In genomic region chr3:25235471-25235870, GRCh38 we compare ENCODE assay signal across 18 cellular contexts.
DNase-seq lines count a peak whose midpoint lies in the region; ATAC-seq, FAIRE-seq and TF ChIP-seq lines count a peak whose summit lies in the region.
"Had no signal": no experiment of that assay in that cellular context is flagged by ENCODE, and none has a peak within 500 bp of the region (broad histone marks: within the 10 kb centered on the region; RNA-seq: fewer than 3 reads in every experiment).

No MANE protein-coding gene starts in this region.

- peak overlapping the region; percentile 66 for H3K27ac ChIP-seq in astrocyte (ENCODE audit: low read depth, low read length)
- H3K27ac ChIP-seq: GM23248 had no signal

- no peak for FAIRE-seq in astrocyte (lab: Jason Lieb, UNC)
- peak; percentile 9 for FAIRE-seq in urothelium cell line (lab: Jason Lieb, UNC)
- FAIRE-seq: GM12878, RCC 7860 had no signal

- no peaks in the 10 kb centered on the region for H3K36me3 ChIP-seq in astrocyte (ENCODE audit: insufficient read depth, low read length)

- H3K9me3 Mint-ChIP-seq in astrocyte (ENCODE audit: unreplicated experiment): no peaks in the 10 kb centered on the region
- no peaks in the 10 kb centered on the region for H3K9me3 Mint-ChIP-seq in activated CD4-positive, alpha-beta T cell treated with anti-CD3 and anti-CD28 coated beads, Interleukin-2, amount 10 ng/mL, durations not matched to agents 24 days and 14 days

- no peaks in the 10 kb centered on the region for H4K20me1 ChIP-seq in astrocyte (ENCODE audit: insufficient read depth, low read length)

- peak overlapping the region; percentile 51 for H3K4me2 ChIP-seq in astrocyte (ENCODE audit: low read length)

- H3K27me3 ChIP-seq in astrocyte (ENCODE audit: insufficient read depth, low read length): no peaks in the 10 kb centered on the region

- H3K9me3 ChIP-seq in astrocyte (ENCODE audit: insufficient read depth, low read depth, low read length): no peaks in the 10 kb centered on the region

- H3K79me2 ChIP-seq in astrocyte (ENCODE audit: insufficient read depth, low read length): no peaks in the 10 kb centered on the region

- peaks cover 3% of the 10 kb centered on the region for H3K4me1 ChIP-seq in astrocyte (ENCODE audit: insufficient read depth, low read length)

- no peak for ATAC-seq in HG02759 (IDR thresholded peaks at IDR 0.05; ENCODE audit: unreplicated experiment)
- no peak for ATAC-seq in HG03520 (IDR thresholded peaks at IDR 0.05; ENCODE audit: unreplicated experiment)
- ATAC-seq: GM12878 had no signal

- intact Hi-C loops in activated CD4-positive, alpha-beta T cell treated with anti-CD3 and anti-CD28 coated beads, Interleukin-2, amount 10 ng/mL, durations not matched to agents 24 days and 14 days (cut with micrococcal nuclease): no loop called here

- no peak overlapping the region for H2AFZ ChIP-seq in astrocyte (ENCODE audit: low read depth, low read length)
- H2AFZ ChIP-seq: GM23248 had no signal

- peak; percentile 44 for DNase-seq in Jurkat, Clone E6-1 (ENCODE audit: low read depth, low spot score)
- DNase-seq in astrocyte (ENCODE audit: low read depth): peak; percentile 64
- peak; percentile 8 for DNase-seq in kidney tubule cell (ENCODE audit: low spot score)
- no peak for DNase-seq in urothelium cell line (ENCODE audit: low spot score)
- DNase-seq in activated CD4-positive, alpha-beta T cell treated with anti-CD3 and anti-CD28 coated beads, Interleukin-2, amount 10 ng/mL, durations not matched to agents 24 days and 14 days: no peak
- DNase-seq in hippocampal formation (lab: John Stamatoyannopoulos, UW): no peak
- DNase-seq: C1 segment of cervical spinal cord, DMS153, GM23248, IMR-90, NCI-H1436, NCI-H2029 treated with DMSO at 0.1 percent for 48 hours, NCI-H510A, SIG-M5 had no signal

- no peaks in the 10 kb centered on the region for H3K27me3 Mint-ChIP-seq in astrocyte (ENCODE audit: low read depth, unreplicated experiment)
- H3K27me3 Mint-ChIP-seq in activated CD4-positive, alpha-beta T cell treated with anti-CD3 and anti-CD28 coated beads, Interleukin-2, amount 10 ng/mL, durations not matched to agents 24 days and 14 days: no peaks in the 10 kb centered on the region

- H3K4me1 Mint-ChIP-seq in astrocyte (ENCODE audit: low read depth, unreplicated experiment): peaks cover 16% of the 10 kb centered on the region
- no peaks in the 10 kb centered on the region for H3K4me1 Mint-ChIP-seq in activated CD4-positive, alpha-beta T cell treated with anti-CD3 and anti-CD28 coated beads, Interleukin-2, amount 10 ng/mL, durations not matched to agents 24 days and 14 days

- H3K36me3 Mint-ChIP-seq in astrocyte (ENCODE audit: low read depth, unreplicated experiment): no peaks in the 10 kb centered on the region
- H3K36me3 Mint-ChIP-seq in activated CD4-positive, alpha-beta T cell treated with anti-CD3 and anti-CD28 coated beads, Interleukin-2, amount 10 ng/mL, durations not matched to agents 24 days and 14 days (ENCODE audit: low read depth): no peaks in the 10 kb centered on the region

- no peak for TF ChIP-seq CTCF in astrocyte (IDR thresholded peaks at IDR 0.05; ENCODE audit: insufficient read depth, low read depth, low read length)

- peak overlapping the region; percentile 58 for H3K27ac Mint-ChIP-seq in astrocyte (ENCODE audit: unreplicated experiment)
- H3K27ac Mint-ChIP-seq in activated CD4-positive, alpha-beta T cell treated with anti-CD3 and anti-CD28 coated beads, Interleukin-2, amount 10 ng/mL, durations not matched to agents 24 days and 14 days: no peak overlapping the region

- H3K4me3 ChIP-seq in Jurkat, Clone E6-1 (ENCODE audit: low read length): no peak overlapping the region
- no peak overlapping the region for H3K4me3 ChIP-seq in astrocyte (ENCODE audit: insufficient read depth, low read depth, low read length)
- H3K4me3 ChIP-seq: GM12878, GM23248 had no signal

- peak overlapping the region; percentile 44 for H3K9ac ChIP-seq in astrocyte (ENCODE audit: low read length)
- H3K9ac ChIP-seq: GM23248 had no signal

- no peak overlapping the region for H3K4me3 Mint-ChIP-seq in astrocyte (ENCODE audit: unreplicated experiment)
- H3K4me3 Mint-ChIP-seq in activated CD4-positive, alpha-beta T cell treated with anti-CD3 and anti-CD28 coated beads, Interleukin-2, amount 10 ng/mL, durations not matched to agents 24 days and 14 days: no peak overlapping the region

Comparison
In these comparisons a context has a peak if more than half of its experiments do, and no peak if none do; other contexts are left out.
1. DNase-seq: peak in Jurkat, Clone E6-1 (single experiment), astrocyte (single experiment) and kidney tubule cell (single experiment); none in urothelium cell line (single experiment), activated CD4-positive, alpha-beta T cell treated with anti-CD3 and anti-CD28 coated beads, Interleukin-2, amount 10 ng/mL, durations not matched to agents 24 days and 14 days (single experiment) and hippocampal formation (0 of 2).